In genomic region chr14:102574840-102575478, GRCh38 we compare ENCODE assay signal across 28 cellular contexts. TPM values are rescaled to one million over a fixed set of nuclear protein-coding genes. Genes with fewer than 3 reads are reported as not detected.
A peak's percentile ranks its signal among the peaks of the same experiment; 100 is the strongest.
DNase-seq lines count a peak whose midpoint lies in the region; ATAC-seq and TF ChIP-seq lines count a peak whose summit lies in the region.
"Had no signal": no experiment of that assay in that cellular context is flagged by ENCODE, and none has a peak within 500 bp of the region (broad histone marks: within the 10 kb centered on the region; RNA-seq: fewer than 3 reads in every experiment).

No MANE protein-coding gene starts in this region.

- no peaks in the 10 kb centered on the region for H3K27me3 ChIP-seq in Caco-2 (replicated peaks; ENCODE audit: control insufficient read depth, insufficient read depth, low read length)
- H3K27me3 ChIP-seq in HUES64 (ENCODE audit: insufficient read depth, low read length): no peaks in the 10 kb centered on the region
- no peaks in the 10 kb centered on the region for H3K27me3 ChIP-seq in endodermal cell (ENCODE audit: control insufficient read depth, insufficient read depth, low read length, poor library complexity, severe bottlenecking)
- H3K27me3 ChIP-seq in upper lobe of left lung: no peaks in the 10 kb centered on the region
- H3K27me3 ChIP-seq: SJSA1, vagina had no signal

- DNase-seq in Caco-2: peak; percentile 54 to 87
- peak; percentile 93 for DNase-seq in endodermal cell
- DNase-seq in mesothelial cell of epicardium (ENCODE audit: low spot score in 2 of 2, unreplicated experiment in 2 of 2): no peak
- DNase-seq in DMS53 treated with DMSO at 0.1 percent for 48 hours (lab: John Stamatoyannopoulos, UW; ENCODE audit: unreplicated experiment): no peak
- no peak for DNase-seq in NCI-H2029 (lab: John Stamatoyannopoulos, UW)
- no peak for DNase-seq in upper lobe of left lung
- DNase-seq: activated CD4-positive, alpha-beta memory T cell treated with anti-CD3 and anti-CD28 coated beads for 36 hours; activated naive CD4-positive, alpha-beta T cell; activated T-cell treated with anti-CD3 and anti-CD28 coated beads, Interleukin-2, amount 50 U/mL, for 1 hour; anterior cingulate cortex; central memory CD4-positive, alpha-beta T cell; DMS 273 treated with DMSO at 0.1 percent for 48 hours; effector CD4-positive, alpha-beta T cell; immature natural killer cell; natural killer cell; NCI-H1417 treated with DMSO at 0.1 percent for 48 hours; NCI-H2171; NCI-H748 treated with DMSO at 0.1 percent for 48 hours; OCI-M1; small intestine; stimulated activated CD4-positive, alpha-beta T cell treated with anti-CD3 and anti-CD28 coated beads, Interleukin-4, amount 100 ng/mL, for 1 hour; WERI-Rb-1 had no signal

- H3K9me3 Mint-ChIP-seq in Caco-2 (ENCODE audit: unreplicated experiment): no peaks in the 10 kb centered on the region
- no peaks in the 10 kb centered on the region for H3K9me3 Mint-ChIP-seq in endodermal cell
- H3K9me3 Mint-ChIP-seq in mesothelial cell of epicardium: no peaks in the 10 kb centered on the region
- H3K9me3 Mint-ChIP-seq: activated CD4-positive, alpha-beta memory T cell treated with anti-CD3 and anti-CD28 coated beads for 36 hours; CD14-positive monocyte; immature natural killer cell; natural killer cell had no signal

- 52% methylated on average over 16 of the region's 17 CpGs for WGBS in HUES64
- WGBS in endodermal cell (ENCODE audit: insufficient coverage in 1 of 2, insufficient read length in 1 of 2), 2 experiments: 46 to 58% methylated on average over 12 to 15 of the region's 17 CpGs
- WGBS in upper lobe of left lung, 2 donors: 82 to 84% methylated on average over 15 to 17 of the region's 17 CpGs

- intact Hi-C loops in Caco-2 (cut with micrococcal nuclease; ENCODE audit: unreplicated experiment): loop anchor here (2.0 kb wide), 1 partner anchor 50 kb away; no protein-coding TSS in a partner anchor

- H3K9ac ChIP-seq in HUES64 (ENCODE audit: low read depth, low read length) (peak overlapping the region; percentile 45), endodermal cell (ENCODE audit: extremely low read depth, low read length, poor library complexity, severe bottlenecking) (no peak overlapping the region)

- H3K27me3 Mint-ChIP-seq in Caco-2 (ENCODE audit: insufficient read depth, unreplicated experiment) (no peaks in the 10 kb centered on the region), endodermal cell (ENCODE audit: insufficient read depth) (no peaks in the 10 kb centered on the region), mesothelial cell of epicardium (ENCODE audit: low read depth) (no peaks in the 10 kb centered on the region)
- H3K27me3 Mint-ChIP-seq: activated CD4-positive, alpha-beta memory T cell treated with anti-CD3 and anti-CD28 coated beads for 36 hours had no signal

- H3K27ac Mint-ChIP-seq in Caco-2 (ENCODE audit: unreplicated experiment) (peak overlapping the region; percentile 87), endodermal cell (peak overlapping the region; percentile 77), mesothelial cell of epicardium (peak overlapping the region; percentile 89)
- H3K27ac Mint-ChIP-seq: activated CD4-positive, alpha-beta memory T cell treated with anti-CD3 and anti-CD28 coated beads for 36 hours; CD14-positive monocyte; immature natural killer cell; natural killer cell had no signal

- CTCF ChIA-PET in Caco-2 (lab: Charles Lee): interaction anchor here (0.6 to 1.8 kb wide), 4 partner anchors 10 to 120 kb away, joined by 3 to 15 read pairs (median 6); no protein-coding TSS in a partner anchor

- TF ChIP-seq CTCF in Caco-2 (IDR thresholded peaks at IDR 0.05; ENCODE audit: insufficient read depth in 1 of 2, low read depth in 1 of 2, low read length in 1 of 2, severe bottlenecking in 1 of 2, unreplicated experiment in 1 of 2): no peak
- no peak for TF ChIP-seq CTCF in endodermal cell (conservative IDR thresholded peaks at IDR 0.05)
- no peak for TF ChIP-seq CTCF in mesothelial cell of epicardium (IDR thresholded peaks at IDR 0.05; ENCODE audit: unreplicated experiment)
- TF ChIP-seq CTCF in upper lobe of left lung (IDR thresholded peaks at IDR 0.05): no peak

- no peak for TF ChIP-seq POLR2A in upper lobe of left lung (IDR thresholded peaks at IDR 0.05)

- peaks cover 13% of the 10 kb centered on the region for H3K36me3 Mint-ChIP-seq in Caco-2 (ENCODE audit: insufficient read depth, unreplicated experiment)
- no peaks in the 10 kb centered on the region for H3K36me3 Mint-ChIP-seq in endodermal cell (ENCODE audit: low read depth)
- H3K36me3 Mint-ChIP-seq in mesothelial cell of epicardium: no peaks in the 10 kb centered on the region
- H3K36me3 Mint-ChIP-seq: activated CD4-positive, alpha-beta memory T cell treated with anti-CD3 and anti-CD28 coated beads for 36 hours; CD14-positive monocyte; immature natural killer cell; natural killer cell had no signal

- no peak for TF ChIP-seq EP300 in upper lobe of left lung (IDR thresholded peaks at IDR 0.05)

- H3K4me3 ChIP-seq in Caco-2 (ENCODE audit: low read depth, low read length): no peak overlapping the region; the same call in 1 of the 2 replicates
- no peak overlapping the region for H3K4me3 ChIP-seq in HUES64 (ENCODE audit: low read length)
- no peak overlapping the region for H3K4me3 ChIP-seq in endodermal cell (ENCODE audit: low read length)
- H3K4me3 ChIP-seq in upper lobe of left lung: no peak overlapping the region
- H3K4me3 ChIP-seq: prostate gland, SJSA1, vagina had no signal

- peaks cover 13% of the 10 kb centered on the region for H3K4me1 Mint-ChIP-seq in Caco-2 (ENCODE audit: low read depth, unreplicated experiment)
- peaks cover 11% of the 10 kb centered on the region for H3K4me1 Mint-ChIP-seq in endodermal cell
- H3K4me1 Mint-ChIP-seq in mesothelial cell of epicardium: peaks cover 25% of the 10 kb centered on the region
- H3K4me1 Mint-ChIP-seq: natural killer cell had no signal

- POLR2A ChIA-PET in Caco-2 (lab: Charles Lee): interaction anchor here (0.8 to 1.6 kb wide), 3 partner anchors 10 to 50 kb away, joined by 5 to 8 read pairs (median 6); no protein-coding TSS in a partner anchor

- peak overlapping the region; percentile 62 for H3K4me3 Mint-ChIP-seq in Caco-2 (ENCODE audit: unreplicated experiment)
- H3K4me3 Mint-ChIP-seq in endodermal cell: no peak overlapping the region
- H3K4me3 Mint-ChIP-seq in mesothelial cell of epicardium: peak overlapping the region; percentile 16
- H3K4me3 Mint-ChIP-seq: activated CD4-positive, alpha-beta memory T cell treated with anti-CD3 and anti-CD28 coated beads for 36 hours; CD14-positive monocyte; immature natural killer cell; natural killer cell had no signal

- H3K4me1 ChIP-seq in Caco-2 (peaks cover 36% of the 10 kb centered on the region), HUES64 (ENCODE audit: insufficient read depth, low read length) (peaks cover 18% of the 10 kb centered on the region), endodermal cell (ENCODE audit: control insufficient read depth, insufficient read depth, low read length) (no peaks in the 10 kb centered on the region), upper lobe of left lung (no peaks in the 10 kb centered on the region)
- H3K4me1 ChIP-seq: prostate gland, vagina had no signal

- H3K36me3 ChIP-seq in Caco-2 (ENCODE audit: control insufficient read depth, insufficient read depth, low read length): no peaks in the 10 kb centered on the region
- H3K36me3 ChIP-seq in HUES64 (ENCODE audit: insufficient read depth, low read length): no peaks in the 10 kb centered on the region
- no peaks in the 10 kb centered on the region for H3K36me3 ChIP-seq in endodermal cell (ENCODE audit: control insufficient read depth, insufficient read depth, low read length)
- no peaks in the 10 kb centered on the region for H3K36me3 ChIP-seq in upper lobe of left lung
- H3K36me3 ChIP-seq: prostate gland, SJSA1, vagina, WERI-Rb-1 had no signal

- H3K27ac ChIP-seq in HUES64 (ENCODE audit: low read depth, low read length): peak overlapping the region; percentile 48; the same call in 1 of the 2 replicates
- H3K27ac ChIP-seq in endodermal cell (ENCODE audit: low read depth, low read length): no peak overlapping the region
- H3K27ac ChIP-seq in upper lobe of left lung: no peak overlapping the region
- H3K27ac ChIP-seq: prostate gland, SJSA1, vagina, WERI-Rb-1 had no signal

- H3K9me3 ChIP-seq in Caco-2 (no peaks in the 10 kb centered on the region), HUES64 (ENCODE audit: insufficient read depth, low read depth, low read length) (no peaks in the 10 kb centered on the region), endodermal cell (ENCODE audit: control insufficient read depth, low read length) (no peaks in the 10 kb centered on the region), upper lobe of left lung (no peaks in the 10 kb centered on the region)
- H3K9me3 ChIP-seq: prostate gland, SJSA1, vagina had no signal

- no TSS peak for BruUV-seq in Caco-2 (replicated peaks; lab: Mats Ljungman, UMichigan)

- no peak for ATAC-seq in activated CD4-positive, CD25-positive, alpha-beta regulatory T cell treated with anti-CD3 and anti-CD28 coated beads, Interleukin-2, amount 50 U/mL, for 24 hours
- no peak for ATAC-seq in upper lobe of left lung (ENCODE audit: low FRiP score in 2 of 2)
- ATAC-seq: natural killer cell had no signal

RNA-seq across cellular contexts. Expression of gene RCOR1, which starts 17.5 kb away (rescaled TPM):
- 31.0 and 33.6 TPM in 2 replicates for total RNA-seq in Caco-2 (2022)
- polyA plus RNA-seq in HUES64 (2013, experiment 1 of 2): 13.5 TPM
- 15.9 TPM for polyA plus RNA-seq in HUES64 (2013, experiment 2 of 2)
- 10 to 100 TPM; 30.3 to 31.5 TPM for total RNA-seq in endodermal cell
- polyA plus RNA-seq in endodermal cell (2013, experiment 1 of 2): 23.8 TPM
- 24.8 TPM for polyA plus RNA-seq in endodermal cell (2013, experiment 2 of 2)
- 43.2 to 47.4 TPM (median 45.1 TPM) in 3 replicates for total RNA-seq in mesothelial cell of epicardium
- 10 to 100 TPM; 19.8 to 58.7 (median 34.3) TPM for total RNA-seq in upper lobe of left lung

Comparison
In these comparisons a context has a peak if more than half of its experiments do, and no peak if none do; other contexts are left out.
1. DNase-seq: peak in Caco-2 (2 of 2) and endodermal cell (single experiment); none in mesothelial cell of epicardium (0 of 2), DMS53 treated with DMSO at 0.1 percent for 48 hours (single experiment), NCI-H2029 (single experiment) and upper lobe of left lung (0 of 2).
2. Peak in every context shown above with its lines, with median percentiles within 50 percentile points of each other: H3K27ac Mint-ChIP-seq.